8 cellular contexts compared by ENCODE assay signal in genomic region chr3:47989981-47990440, GRCh38. TPM values are rescaled to one million over a fixed set of nuclear protein-coding genes. Genes with fewer than 3 reads are reported as not detected.
A peak's percentile ranks its signal among the peaks of the same experiment; 100 is the strongest.
DNase-seq lines count a peak whose midpoint lies in the region; ATAC-seq and TF ChIP-seq lines count a peak whose summit lies in the region.

No MANE protein-coding gene starts in this region.

- TF ChIP-seq CTCF in OCI-LY1 (IDR thresholded peaks at IDR 0.05; ENCODE audit: low read length) (peak; percentile 92), mucosa of descending colon (IDR thresholded peaks at IDR 0.05) (peak; percentile 81)

- H4K20me1 ChIP-seq in OCI-LY1 (ENCODE audit: insufficient read depth, low read length) = no peaks in the 10 kb centered on the region

- H3K27ac ChIP-seq in OCI-LY1 (ENCODE audit: low read depth, low read length, poor library complexity, severe bottlenecking) = no peak overlapping the region

- H3K4me1 ChIP-seq in OCI-LY1 (ENCODE audit: insufficient read depth, low read length, severe bottlenecking) (peaks cover 5% of the 10 kb centered on the region), mucosa of descending colon (ENCODE audit: low read depth) (peaks cover 4% of the 10 kb centered on the region)

- no peaks in the 10 kb centered on the region for H3K27me3 ChIP-seq in OCI-LY1 (ENCODE audit: insufficient read depth, low read length)

- H3K79me2 ChIP-seq in OCI-LY1 (ENCODE audit: insufficient read depth, low read length) = no peaks in the 10 kb centered on the region

- H3K9me3 ChIP-seq in OCI-LY1 (ENCODE audit: low read length) (no peaks in the 10 kb centered on the region), mucosa of descending colon (no peaks in the 10 kb centered on the region)

- no peak overlapping the region for H2AFZ ChIP-seq in OCI-LY1 (ENCODE audit: low read length)

- H3F3A ChIP-seq in OCI-LY1 (ENCODE audit: insufficient read depth, low read length) = no peaks in the 10 kb centered on the region

- peak; percentile 90 for DNase-seq in Daoy (ENCODE audit: low read depth)
- DNase-seq in HT-29 (ENCODE audit: low spot score) = peak; percentile 82
- peak; percentile 57 for DNase-seq in activated CD8-positive, alpha-beta memory T cell treated with anti-CD3 and anti-CD28 coated beads, Interleukin-2, amount 50 U/mL, for 1 hour (ENCODE audit: extremely low read depth)
- peak; percentile 50 for DNase-seq in epidermal melanocyte (ENCODE audit: insufficient read length, low spot score)
- peak in 2 of 3 donors; percentile 51 to 74 for DNase-seq in mucosa of descending colon
- peak; percentile 37 for DNase-seq in stimulated activated CD8-positive, alpha-beta memory T cell treated with anti-CD3 and anti-CD28 coated beads, Interleukin-4, amount 100 ng/mL, for 24 hours (ENCODE audit: low read depth)

- ATAC-seq in mucosa of descending colon = peak; percentile 99
- no peak for ATAC-seq in GM19351 (IDR thresholded peaks at IDR 0.05; ENCODE audit: unreplicated experiment)

- H3K36me3 ChIP-seq in OCI-LY1 (ENCODE audit: insufficient read depth, low read length) (peaks cover 8% of the 10 kb centered on the region; the same call in 1 of the 2 replicates), mucosa of descending colon (ENCODE audit: low read depth) (no peaks in the 10 kb centered on the region)

- no peak overlapping the region for H3K4me3 ChIP-seq in OCI-LY1 (ENCODE audit: low read depth, low read length, poor library complexity, severe bottlenecking)
- no peak overlapping the region for H3K4me3 ChIP-seq in mucosa of descending colon

- intact Hi-C loops in mucosa of descending colon (cut with DNase I, micrococcal nuclease) = no loop called here

- H3K9me2 ChIP-seq in OCI-LY1 (ENCODE audit: low read depth, low read length) = no peaks in the 10 kb centered on the region

- no peak overlapping the region for H3K9ac ChIP-seq in OCI-LY1 (ENCODE audit: low read length)

- H3K4me2 ChIP-seq in OCI-LY1 (ENCODE audit: low read length) = no peak overlapping the region

RNA-seq across cellular contexts. Expression of gene MAP4, which starts 26.2 kb away (rescaled TPM):
- total RNA-seq in Daoy (2014; rRNA removed; shearing (Covaris generic)) = 27.7 and 30.6 TPM in 2 replicates
- total RNA-seq in HT-29 (2014; rRNA removed; shearing (Covaris generic)) = 44.5 and 45.7 TPM in 2 replicates
- 100 to 1,000 TPM; 104 to 316 (median 109) TPM for total RNA-seq in mucosa of descending colon

Comparison
In these comparisons a context has a peak if more than half of its experiments do, and no peak if none do; other contexts are left out.
1. DNase-seq: peak in every context shown above with its lines; median percentile 90 in Daoy; 82 in HT-29; 62 in mucosa of descending colon; 57 in activated CD8-positive, alpha-beta memory T cell treated with anti-CD3 and anti-CD28 coated beads, Interleukin-2, amount 50 U/mL, for 1 hour; 50 in epidermal melanocyte; 37 in stimulated activated CD8-positive, alpha-beta memory T cell treated with anti-CD3 and anti-CD28 coated beads, Interleukin-4, amount 100 ng/mL, for 24 hours.